ENCODE assay signal across 1 cellular context in the genomic region with DNA sequence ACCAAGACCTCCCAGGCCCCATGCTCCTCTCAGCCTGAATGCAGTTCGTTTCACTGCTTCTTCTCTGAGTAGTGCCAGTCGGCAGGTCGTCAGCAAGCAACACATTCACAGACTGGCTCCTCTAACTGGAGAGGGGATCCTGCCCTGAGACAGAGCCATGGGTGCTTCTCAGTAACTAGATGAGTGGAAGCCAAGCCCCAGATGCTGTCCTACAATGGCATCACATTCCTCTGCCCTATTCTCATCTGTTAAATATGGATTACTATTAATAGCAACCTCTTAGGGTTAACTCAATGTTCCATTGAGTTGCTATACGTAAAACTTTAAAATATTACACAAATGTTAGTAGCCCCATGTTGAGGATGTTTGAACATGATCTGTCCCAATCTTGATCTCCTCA.
TF ChIP-seq lines count a peak whose summit lies in the region.

No MANE protein-coding gene starts in this region.

TF ChIP-seq in K562, 482 proteins besides CTCF, POLR2A, EP300 and RAD21:
- TF ChIP-seq CREM (IDR thresholded peaks at IDR 0.05; ENCODE audit: low read depth) (no peak), KLF13 (tag; IDR thresholded peaks at IDR 0.05; ENCODE audit: borderline replicate concordance, low read depth) (no peak), ZNF77 (CRISPR knock-in tag; IDR thresholded peaks at IDR 0.05) (no peak), POLR2H (tag; IDR thresholded peaks at IDR 0.05; ENCODE audit: low read depth) (no peak), ZNF23 (CRISPR knock-in tag; IDR thresholded peaks at IDR 0.05) (no peak), SREBF2 (CRISPR knock-in tag; IDR thresholded peaks at IDR 0.05) (no peak), ZNF699 (CRISPR knock-in tag; IDR thresholded peaks at IDR 0.05; ENCODE audit: insufficient replicate concordance) (no peak)
- TF ChIP-seq, protein P1, sequence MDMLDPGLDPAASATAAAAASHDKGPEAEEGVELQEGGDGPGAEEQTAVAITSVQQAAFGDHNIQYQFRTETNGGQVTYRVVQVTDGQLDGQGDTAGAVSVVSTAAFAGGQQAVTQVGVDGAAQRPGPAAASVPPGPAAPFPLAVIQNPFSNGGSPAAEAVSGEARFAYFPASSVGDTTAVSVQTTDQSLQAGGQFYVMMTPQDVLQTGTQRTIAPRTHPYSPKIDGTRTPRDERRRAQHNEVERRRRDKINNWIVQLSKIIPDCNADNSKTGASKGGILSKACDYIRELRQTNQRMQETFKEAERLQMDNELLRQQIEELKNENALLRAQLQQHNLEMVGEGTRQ (CRISPR knock-in tag; IDR thresholded peaks at IDR 0.05), result no peak
TF ChIP-seq in K562: peak in this region for 0.
